In genomic region chr5:65722575-65723424, GRCh38 we compare ENCODE assay signal across 8 cellular contexts. TPM values are rescaled to one million over a fixed set of nuclear protein-coding genes. Genes with fewer than 3 reads are reported as not detected.
A peak's percentile ranks its signal among the peaks of the same experiment; 100 is the strongest.
DNase-seq lines count a peak whose midpoint lies in the region; ATAC-seq and TF ChIP-seq lines count a peak whose summit lies in the region.

No MANE protein-coding gene starts in this region.

- H3K27me3 Mint-ChIP-seq in Caco-2 (ENCODE audit: insufficient read depth, unreplicated experiment) = no peaks in the 10 kb centered on the region
- H3K27me3 Mint-ChIP-seq in activated naive CD8-positive, alpha-beta T cell treated with anti-CD3 and anti-CD28 coated beads, Interleukin-2, amount 10 ng/mL, durations not matched to agents 7 days and 5 days = no peaks in the 10 kb centered on the region

- intact Hi-C loops in Caco-2 (cut with micrococcal nuclease; ENCODE audit: unreplicated experiment) = loop anchor here (5.0 to 10.0 kb wide), 2 partner anchors 100 to 422 kb away; partner anchors contain the start of genes SREK1 and TRIM23
- intact Hi-C loops in Right ventricle myocardium superior (cut with DNase I) = no loop called here

- TF ChIP-seq CTCF in Caco-2 (IDR thresholded peaks at IDR 0.05; ENCODE audit: insufficient read depth in 1 of 2, low read depth in 1 of 2, low read length in 1 of 2, severe bottlenecking in 1 of 2, unreplicated experiment in 1 of 2) = no peak

- peaks cover 7% of the 10 kb centered on the region for H3K36me3 Mint-ChIP-seq in Caco-2 (ENCODE audit: insufficient read depth, unreplicated experiment)
- peaks cover 7% of the 10 kb centered on the region for H3K36me3 Mint-ChIP-seq in activated naive CD8-positive, alpha-beta T cell treated with anti-CD3 and anti-CD28 coated beads, Interleukin-2, amount 10 ng/mL, durations not matched to agents 7 days and 5 days

- POLR2A ChIA-PET in Caco-2 (lab: Charles Lee) = interaction anchor here (0.5 to 1.0 kb wide), 4 partner anchors 15 to 421 kb away, joined by 3 to 6 read pairs (median 3); no protein-coding TSS in a partner anchor
- POLR2A ChIA-PET in activated naive CD8-positive, alpha-beta T cell treated with anti-CD3 and anti-CD28 coated beads, Interleukin-2, amount 10 ng/mL, durations not matched to agents 7 days and 5 days (lab: Charles Lee) = interaction anchor here (0.8 to 2.4 kb wide), 4 partner anchors 98 to 421 kb away, joined by 3 to 14 read pairs (median 6); partner anchors contain the start of genes CENPK, PPWD1, SHLD3 and SREK1

- no peaks in the 10 kb centered on the region for H3K9me3 ChIP-seq in Caco-2

- no peaks in the 10 kb centered on the region for H3K9me3 Mint-ChIP-seq in Caco-2 (ENCODE audit: unreplicated experiment)
- no peaks in the 10 kb centered on the region for H3K9me3 Mint-ChIP-seq in activated naive CD8-positive, alpha-beta T cell treated with anti-CD3 and anti-CD28 coated beads, Interleukin-2, amount 10 ng/mL, durations not matched to agents 7 days and 5 days

- H3K4me1 ChIP-seq in Caco-2 = peaks cover 11% of the 10 kb centered on the region

- CTCF ChIA-PET in Caco-2 (lab: Charles Lee) = no interaction called here

- H3K4me3 ChIP-seq in Caco-2 (ENCODE audit: low read depth, low read length) = peak overlapping the region; percentile 98

- no peaks in the 10 kb centered on the region for H3K36me3 ChIP-seq in Caco-2 (ENCODE audit: control insufficient read depth, insufficient read depth, low read length)

- ATAC-seq in GM21723 (IDR thresholded peaks at IDR 0.05; ENCODE audit: unreplicated experiment) (peak; percentile 7), Right ventricle myocardium superior (ENCODE audit: poor library complexity) (peak; percentile 54), HG02571 (IDR thresholded peaks at IDR 0.05; ENCODE audit: unreplicated experiment) (no peak), GM18519 (IDR thresholded peaks at IDR 0.05; ENCODE audit: low FRiP score, unreplicated experiment) (no peak)
- no peak for ATAC-seq in activated naive CD8-positive, alpha-beta T cell treated with anti-CD3 and anti-CD28 coated beads, Interleukin-2, amount 10 ng/mL, durations not matched to agents 7 days and 5 days (ENCODE audit: low read depth)

- peak overlapping the region; percentile 77 for H3K27ac Mint-ChIP-seq in Caco-2 (ENCODE audit: unreplicated experiment)
- H3K27ac Mint-ChIP-seq in activated naive CD8-positive, alpha-beta T cell treated with anti-CD3 and anti-CD28 coated beads, Interleukin-2, amount 10 ng/mL, durations not matched to agents 7 days and 5 days = peak overlapping the region; percentile 88

- H3K4me1 Mint-ChIP-seq in Caco-2 (ENCODE audit: low read depth, unreplicated experiment) = peaks cover 11% of the 10 kb centered on the region
- peaks cover 33% of the 10 kb centered on the region for H3K4me1 Mint-ChIP-seq in activated naive CD8-positive, alpha-beta T cell treated with anti-CD3 and anti-CD28 coated beads, Interleukin-2, amount 10 ng/mL, durations not matched to agents 7 days and 5 days

- H3K27me3 ChIP-seq in Caco-2 (replicated peaks; ENCODE audit: control insufficient read depth, insufficient read depth, low read length) = no peaks in the 10 kb centered on the region

- H3K4me3 Mint-ChIP-seq in Caco-2 (ENCODE audit: unreplicated experiment) = peak overlapping the region; percentile 80
- peak overlapping the region; percentile 94 for H3K4me3 Mint-ChIP-seq in activated naive CD8-positive, alpha-beta T cell treated with anti-CD3 and anti-CD28 coated beads, Interleukin-2, amount 10 ng/mL, durations not matched to agents 7 days and 5 days

- TSS peak; percentile 70 for BruUV-seq in Caco-2 (replicated peaks; lab: Mats Ljungman, UMichigan)

- peak in 1 of 2 experiments; percentile 30 for DNase-seq in Caco-2
- peak; percentile 5 for DNase-seq in NCI-H524 treated with DMSO at 0.1 percent for 48 hours (lab: John Stamatoyannopoulos, UW)
- DNase-seq in activated naive CD8-positive, alpha-beta T cell treated with anti-CD3 and anti-CD28 coated beads, Interleukin-2, amount 10 ng/mL, durations not matched to agents 7 days and 5 days = no peak
- peak; percentile 44 for DNase-seq in Right ventricle myocardium superior
- DNase-seq in occipital lobe (lab: John Stamatoyannopoulos, UW) = peak; percentile 36

RNA-seq across cellular contexts. Expression of gene NLN, which starts 0.8 kb away (rescaled TPM):
- total RNA-seq in Caco-2 (2022) (34.8 and 36.0 TPM in 2 replicates), Right ventricle myocardium superior (15.1 TPM), occipital lobe (61.6 TPM)
- total RNA-seq in activated naive CD8-positive, alpha-beta T cell treated with anti-CD3 and anti-CD28 coated beads, Interleukin-2, amount 10 ng/mL, durations not matched to agents 7 days and 5 days = 10 to 100 TPM; 10.0 to 10.9 TPM

RNA-seq across cellular contexts. Expression of gene SGTB, which starts 0.9 kb away (rescaled TPM):
- total RNA-seq in Caco-2 (2022) = 12.0 and 13.0 TPM in 2 replicates
- 10 to 100 TPM; 25.3 to 26.9 TPM for total RNA-seq in activated naive CD8-positive, alpha-beta T cell treated with anti-CD3 and anti-CD28 coated beads, Interleukin-2, amount 10 ng/mL, durations not matched to agents 7 days and 5 days
- total RNA-seq in Right ventricle myocardium superior = 4.7 TPM
- total RNA-seq in occipital lobe = 35.9 TPM

Comparison
In these comparisons a context has a peak if more than half of its experiments do, and no peak if none do; other contexts are left out.
1. ATAC-seq: peak in GM21723 (single experiment) and Right ventricle myocardium superior (single experiment); none in activated naive CD8-positive, alpha-beta T cell treated with anti-CD3 and anti-CD28 coated beads, Interleukin-2, amount 10 ng/mL, durations not matched to agents 7 days and 5 days (single experiment), HG02571 (single experiment) and GM18519 (single experiment).